ENCODE assay signal across 8 cellular contexts in the genomic region with DNA sequence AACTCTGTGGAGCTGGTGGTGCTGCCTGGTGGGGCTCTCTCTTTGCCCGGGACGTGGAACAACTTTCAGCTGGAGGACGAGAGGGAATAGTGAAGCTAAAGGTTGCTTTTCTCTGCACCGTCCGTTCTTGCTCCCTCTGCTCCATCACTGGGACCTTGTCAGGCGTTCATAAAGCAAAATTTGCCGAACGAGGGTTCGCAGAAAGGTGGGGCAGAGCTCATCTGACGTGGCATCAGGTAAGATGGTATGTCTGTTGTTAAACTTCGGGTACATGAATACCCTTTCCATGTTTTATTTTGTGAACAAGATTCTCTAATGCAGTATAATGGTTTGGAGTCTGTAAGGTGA. TPM values are rescaled to one million over a fixed set of nuclear protein-coding genes. Genes with fewer than 3 reads are reported as not detected.
DNase-seq lines count a peak whose midpoint lies in the region; ATAC-seq, FAIRE-seq and TF ChIP-seq lines count a peak whose summit lies in the region.

No MANE protein-coding gene starts in this region.

- CTCF ChIA-PET in PC-3 (lab: Charles Lee) = no interaction called here
- CTCF ChIA-PET in H1 (lab: Charles Lee; ENCODE audit: partially characterized antibody) = interaction anchor here (0.5 to 0.9 kb wide), 2 partner anchors 10 to 12 kb away, joined by 3 to 5 read pairs; no protein-coding TSS in a partner anchor

- H3K4ac ChIP-seq in H1 (replicated peaks; ENCODE audit: insufficient read length, low read depth, low read length) = no peak overlapping the region

- TF ChIP-seq EP300 in H1 (IDR thresholded peaks at IDR 0.05; ENCODE audit: borderline replicate concordance in 1 of 2, low read depth in 2 of 2, low read length in 2 of 2) = no peak

- H3K79me2 ChIP-seq in PC-3 (ENCODE audit: low read length) (0 out of 2 replicates have a peak, but pooled peaks cover 4% of the 10 kb centered on the region), H1 (ENCODE audit: control insufficient read depth in 1 of 2, insufficient read depth in 2 of 2, low read length in 2 of 2) (no peaks in the 10 kb centered on the region)

- H3K27me3 ChIP-seq in PC-3 (ENCODE audit: low read length) (no peaks in the 10 kb centered on the region), H1 (replicated peaks in 1 of 4; ENCODE audit: control insufficient read depth in 3 of 4, extremely low read depth in 1 of 4, insufficient read depth in 3 of 4, low read length in 3 of 4) (no peaks in the 10 kb centered on the region)

- H3K9ac ChIP-seq in PC-3 (ENCODE audit: low read length) (peak overlapping the region; percentile 77), H1 (replicated peaks in 1 of 4; ENCODE audit: extremely low read depth in 1 of 4, low read depth in 3 of 4, low read length in 3 of 4) (peak overlapping the region in 1 of 4 experiments; percentile 35; a peak in 2 of 7 replicates)

- no peak overlapping the region for H2AK5ac ChIP-seq in H1 (ENCODE audit: low read depth, low read length)

- WGBS in H1 (ENCODE audit: extremely low coverage in 1 of 2, insufficient coverage in 1 of 2, insufficient read length in 1 of 2, insufficient replicate concordance in 2 of 2, low coverage in 1 of 2, low lambda C conversion rate in 2 of 2, missing lambda C conversion rate in 1 of 2), 2 experiments = 5% methylated on average over 11 of the region's 11 CpGs; no CpG with 5 or more reads in 1 of the 2 experiments

- peaks cover 7% of the 10 kb centered on the region; the same call in 1 of the 2 replicates for H3K23me2 ChIP-seq in H1 (ENCODE audit: low read depth, low read length)

- peak overlapping the region; percentile 88 to 89 for H3K27ac Mint-ChIP-seq in natural killer cell

- POLR2A ChIA-PET in PC-3 (lab: Charles Lee; ENCODE audit: unreplicated experiment) (interaction anchor here (0.5 kb wide), 1 partner anchor 126 kb away, joined by 6 read pairs; no protein-coding TSS in a partner anchor), H1 (lab: Charles Lee; ENCODE audit: partially characterized antibody) (interaction anchor here (1.1 kb wide), 1 partner anchor 238 kb away, joined by 3 read pairs; the partner anchor contains the start of gene KBTBD2)

- H3K9me2 ChIP-seq in PC-3 (replicated peaks; ENCODE audit: low read length) = no peaks in the 10 kb centered on the region

- H3K4me3 ChIP-seq in PC-3 (ENCODE audit: low read length) (peak overlapping the region; percentile 85), H1 (ENCODE audit: extremely low read depth in 1 of 4, insufficient read depth in 2 of 4, low read depth in 3 of 4, low read length in 4 of 4) (peak overlapping the region; percentile 56 to 97 (median 88))

- no peak overlapping the region for H2BK5ac ChIP-seq in H1 (ENCODE audit: low read depth, low read length)

- H3K4me3 Mint-ChIP-seq in natural killer cell = peak overlapping the region; percentile 97

- TF ChIP-seq RAD21 in H1 (IDR thresholded peaks at IDR 0.05 in 1 of 2, conservative IDR thresholded peaks at IDR 0.05 in 1 of 2; ENCODE audit: low read depth in 2 of 2, low read length in 2 of 2) = no peak

- H4K8ac ChIP-seq in H1 (ENCODE audit: extremely low read depth, insufficient read depth, low read length) = no peak overlapping the region

- no peak overlapping the region for H3K14ac ChIP-seq in H1 (ENCODE audit: insufficient read length)

- no peak overlapping the region for H3K23ac ChIP-seq in H1 (ENCODE audit: insufficient read length)

- H3K4me1 ChIP-seq in PC-3 (ENCODE audit: insufficient read depth, low read length) (peaks cover 11% of the 10 kb centered on the region), H1 (replicated peaks in 1 of 4; ENCODE audit: control insufficient read depth in 3 of 4, insufficient read depth in 4 of 4, low read length in 3 of 4) (no peaks in the 10 kb centered on the region)

- H2BK15ac ChIP-seq in H1 (ENCODE audit: low read length) = no peak overlapping the region

- no peak for TF ChIP-seq CTCF in PC-3 (conservative IDR thresholded peaks at IDR 0.05; ENCODE audit: low read depth, low read length)
- no peak for TF ChIP-seq CTCF in H1 (IDR thresholded peaks at IDR 0.05; ENCODE audit: control extremely low read depth in 1 of 3, insufficient read depth in 1 of 3, low read depth in 1 of 3, low read length in 3 of 3)
- TF ChIP-seq CTCF in natural killer cell (IDR thresholded peaks at IDR 0.05) = no peak

- no peak overlapping the region; the same call in 1 of the 2 replicates for H3K18ac ChIP-seq in H1 (ENCODE audit: extremely low read depth, low read length)

- BruUV-seq in PC-3 (replicated peaks; lab: Mats Ljungman, UMichigan) = TSS peak; percentile 53

- H2BK20ac ChIP-seq in H1 (ENCODE audit: low read length) = no peak overlapping the region

- no peaks in the 10 kb centered on the region for H3K9me3 Mint-ChIP-seq in natural killer cell

- H3K9me3 ChIP-seq in PC-3 (ENCODE audit: low read length) (no peaks in the 10 kb centered on the region), H1 (ENCODE audit: insufficient read depth in 2 of 2, low read depth in 1 of 2, low read length in 1 of 2) (no peaks in the 10 kb centered on the region)

- H3K79me1 ChIP-seq in H1 (ENCODE audit: low read depth, low read length) = no peaks in the 10 kb centered on the region

- ATAC-seq in PC-3 = peak; percentile 2
- ATAC-seq in natural killer cell = peak in 1 of 3 donors; percentile 2
- ATAC-seq in GM19452 (IDR thresholded peaks at IDR 0.05; ENCODE audit: unreplicated experiment) = no peak
- no peak for ATAC-seq in HG02981 (IDR thresholded peaks at IDR 0.05; ENCODE audit: unreplicated experiment)
- no peak for ATAC-seq in GM19463 (IDR thresholded peaks at IDR 0.05; ENCODE audit: unreplicated experiment)

- H4K20me1 ChIP-seq in PC-3 (ENCODE audit: low read length) = no peaks in the 10 kb centered on the region
- no peaks in the 10 kb centered on the region for H4K20me1 ChIP-seq in H1 (replicated peaks in 1 of 2; ENCODE audit: control insufficient read depth in 1 of 2, insufficient read depth in 2 of 2, low read length in 2 of 2)

- no peak overlapping the region for H4K91ac ChIP-seq in H1 (replicated peaks; ENCODE audit: insufficient read length, low read length)

- H2AFZ ChIP-seq in PC-3 (ENCODE audit: low read length) (peak overlapping the region; percentile 97), H1 (ENCODE audit: low read length) (peak overlapping the region; percentile 98)

- no peaks in the 10 kb centered on the region for H3K36me3 Mint-ChIP-seq in natural killer cell

- H2BK120ac ChIP-seq in H1 (replicated peaks; ENCODE audit: low read depth, low read length) = no peak overlapping the region

- H3K27ac ChIP-seq in PC-3 (ENCODE audit: low read length) (no peak overlapping the region), H1 (ENCODE audit: low read depth, low read length) (no peak overlapping the region)

- H3K27me3 Mint-ChIP-seq in natural killer cell (ENCODE audit: low read depth in 2 of 2) = no peaks in the 10 kb centered on the region

- no peak overlapping the region for H3K56ac ChIP-seq in H1 (replicated peaks; ENCODE audit: insufficient read length, low read depth, low read length)

- FAIRE-seq in GM19239 (lab: Jason Lieb, UNC) (peak; percentile 47), H1 (lab: Jason Lieb, UNC) (no peak)

- no peak overlapping the region for H4K5ac ChIP-seq in H1 (ENCODE audit: insufficient read length, low read depth, low read length)

- intact Hi-C loops in PC-3 (cut with micrococcal nuclease) = loop anchor here (1.0 kb wide), 1 partner anchor 19 kb away; no protein-coding TSS in a partner anchor
- intact Hi-C loops in natural killer cell (cut with micrococcal nuclease) = loop anchor here (1.0 to 5.0 kb wide), 4 partner anchors 20 to 1908 kb away; partner anchors contain the start of genes DPY19L1 and RP9

- peak overlapping the region; percentile 82 for H3K4me2 ChIP-seq in PC-3 (ENCODE audit: low read length)
- peak overlapping the region; percentile 82 to 91 for H3K4me2 ChIP-seq in H1 (ENCODE audit: insufficient read depth in 1 of 2, low read depth in 2 of 2, low read length in 2 of 2)

- TF ChIP-seq POLR2A in H1 (IDR thresholded peaks at IDR 0.05; ENCODE audit: control extremely low read depth in 1 of 2, low read depth in 2 of 2, low read length in 2 of 2) = no peak

- H3K36me3 ChIP-seq in PC-3 (ENCODE audit: low read depth, low read length) (no peaks in the 10 kb centered on the region), H1 (ENCODE audit: control insufficient read depth in 2 of 4, insufficient read depth in 4 of 4, low read length in 3 of 4) (no peaks in the 10 kb centered on the region)

- DNase-seq in GM19239 (ENCODE audit: insufficient read length, low spot score) = no peak
- DNase-seq in PC-3 = no peak
- DNase-seq in H1 (ENCODE audit: low read depth in 1 of 2, low spot score in 2 of 2) = no peak
- no peak for DNase-seq in natural killer cell
- DNase-seq in NCI-H1092 (lab: John Stamatoyannopoulos, UW) = no peak

- H3K4me1 Mint-ChIP-seq in natural killer cell = peaks cover 11 to 20% of the 10 kb centered on the region in 2 donors

- no peak overlapping the region for H2BK12ac ChIP-seq in H1 (ENCODE audit: low read depth, low read length)

- H3F3A ChIP-seq in PC-3 (ENCODE audit: low read length, unreplicated experiment) = no peaks in the 10 kb centered on the region

TF ChIP-seq in H1, 55 proteins besides CTCF, POLR2A, EP300 and RAD21:
- TF ChIP-seq SP2 (IDR thresholded peaks at IDR 0.05; ENCODE audit: low read length) (no peak), SAP30 (IDR thresholded peaks at IDR 0.05; ENCODE audit: insufficient read depth, insufficient replicate concordance, low read length) (peak; percentile 12)
TF ChIP-seq in H1: peak in this region for 1.

RNA-seq across cellular contexts. Expression of gene BBS9, which starts 0.4 kb away (rescaled TPM):
- total RNA-seq in PC-3 (2014; rRNA removed) (5.7 and 13.0 TPM in 2 replicates), natural killer cell (10 to 100 TPM; 25.1 to 34.6 (median 34.4) TPM)
- total RNA-seq in H1 (2021; fragmentation: NEBNext Ultra II Directional; extraction: Animal tissue kit (Norgen Biotek cat#: 25700)) = 22.3 and 27.2 TPM in 2 replicates
- 25.0 and 37.0 TPM in 2 replicates for polyA plus RNA-seq in H1 (2011; rRNA removed)
- 49.8 TPM for polyA plus RNA-seq in H1 (2011; cell fraction: cytosol; rRNA removed)
- 36.0 TPM for polyA plus RNA-seq in H1 (2011; cell fraction: nucleus; rRNA removed)
- polyA plus RNA-seq in H1 (2012, experiment 1 of 2) = 29.6 to 41.7 TPM (median 37.7 TPM) in 4 replicates
- 4.7 TPM for polyA plus RNA-seq in H1 (2012, experiment 2 of 2)
- 43.4 TPM for polyA plus RNA-seq in H1 (2013, experiment 1 of 2)
- 41.9 TPM for polyA plus RNA-seq in H1 (2013, experiment 2 of 2)
- polyA minus RNA-seq in H1 (2011; rRNA and poly(A)+ RNA removed) = 126 and 143 TPM in 2 replicates
- 30.6 TPM for polyA minus RNA-seq in H1 (2011; cell fraction: cytosol; rRNA and poly(A)+ RNA removed)
- polyA minus RNA-seq in H1 (2011; cell fraction: nucleus; rRNA and poly(A)+ RNA removed) = 415 TPM

RNA-seq across cellular contexts. Expression of gene RP9, which starts 20.6 kb away (rescaled TPM):
- total RNA-seq in PC-3 (2014; rRNA removed) (24.6 and 33.9 TPM in 2 replicates), natural killer cell (10 to 100 TPM; 19.1 to 27.6 (median 21.9) TPM)
- 11.9 and 12.4 TPM in 2 replicates for total RNA-seq in H1 (2021; fragmentation: NEBNext Ultra II Directional; extraction: Animal tissue kit (Norgen Biotek cat#: 25700))
- 11.0 TPM in 2 replicates for polyA plus RNA-seq in H1 (2011; rRNA removed)
- polyA plus RNA-seq in H1 (2011; cell fraction: cytosol; rRNA removed) = 14.1 TPM
- polyA plus RNA-seq in H1 (2011; cell fraction: nucleus; rRNA removed) = 12.6 TPM
- polyA plus RNA-seq in H1 (2012, experiment 1 of 2) = 13.8 to 15.9 TPM (median 15.3 TPM) in 4 replicates
- 7.2 TPM for polyA plus RNA-seq in H1 (2012, experiment 2 of 2)
- polyA plus RNA-seq in H1 (2013, experiment 1 of 2) = 17.3 TPM
- polyA plus RNA-seq in H1 (2013, experiment 2 of 2) = 16.9 TPM
- polyA minus RNA-seq in H1 (2011; rRNA and poly(A)+ RNA removed) = 3.8 and 9.4 TPM in 2 replicates
- polyA minus RNA-seq in H1 (2011; cell fraction: cytosol; rRNA and poly(A)+ RNA removed) = 11.5 TPM
- polyA minus RNA-seq in H1 (2011; cell fraction: nucleus; rRNA and poly(A)+ RNA removed) = 9.1 TPM
